ENCODE assay signal across 1 cellular context in the genomic region with DNA sequence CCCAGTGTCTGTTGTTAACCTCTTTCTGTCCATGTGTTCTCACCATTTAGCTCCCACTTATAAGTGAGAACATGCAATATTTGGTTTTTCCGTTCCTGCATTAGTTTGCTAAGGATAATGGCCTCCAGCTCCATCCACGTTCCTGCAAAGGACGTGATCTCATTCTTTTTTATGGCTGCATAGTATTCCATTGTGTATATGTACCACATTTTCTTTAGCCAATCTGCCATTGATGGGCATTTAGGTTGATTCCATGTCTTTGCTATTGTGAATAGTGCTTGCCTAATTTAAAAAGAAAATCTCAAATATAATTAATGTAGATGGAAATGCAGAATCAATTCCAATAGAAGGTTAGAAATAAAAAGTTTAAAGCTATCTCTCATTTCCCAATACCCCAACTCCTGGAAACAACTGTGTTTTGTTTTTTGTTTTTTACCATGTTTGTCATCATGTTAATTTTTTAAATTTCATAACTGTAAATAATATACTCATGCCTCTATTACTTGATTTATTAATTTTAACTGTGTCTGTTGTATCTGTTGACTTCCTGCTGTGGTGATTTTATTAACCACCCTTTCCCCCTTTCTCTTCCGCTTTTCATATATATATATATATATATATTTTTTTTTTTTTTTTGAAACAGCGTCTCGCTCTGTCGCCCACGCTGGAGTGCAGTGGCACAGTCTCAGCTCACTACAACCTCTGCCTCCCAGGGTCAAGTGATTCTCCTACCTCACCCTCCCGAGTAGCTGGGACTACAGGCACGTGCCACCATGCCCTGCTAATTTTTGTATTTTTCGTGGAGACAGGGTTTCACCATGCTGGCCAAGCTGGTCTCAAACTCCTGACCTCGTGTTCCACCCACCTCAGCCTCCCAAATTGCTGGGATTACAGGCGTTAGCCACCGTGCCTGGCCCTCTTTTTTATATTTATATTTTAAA.
A peak's percentile ranks its signal among the peaks of the same experiment; 100 is the strongest.
TF ChIP-seq lines count a peak whose summit lies in the region.

No MANE protein-coding gene starts in this region.

TF ChIP-seq in K562, 482 proteins besides CTCF, POLR2A, EP300 and RAD21:
- TF ChIP-seq, protein P1, sequence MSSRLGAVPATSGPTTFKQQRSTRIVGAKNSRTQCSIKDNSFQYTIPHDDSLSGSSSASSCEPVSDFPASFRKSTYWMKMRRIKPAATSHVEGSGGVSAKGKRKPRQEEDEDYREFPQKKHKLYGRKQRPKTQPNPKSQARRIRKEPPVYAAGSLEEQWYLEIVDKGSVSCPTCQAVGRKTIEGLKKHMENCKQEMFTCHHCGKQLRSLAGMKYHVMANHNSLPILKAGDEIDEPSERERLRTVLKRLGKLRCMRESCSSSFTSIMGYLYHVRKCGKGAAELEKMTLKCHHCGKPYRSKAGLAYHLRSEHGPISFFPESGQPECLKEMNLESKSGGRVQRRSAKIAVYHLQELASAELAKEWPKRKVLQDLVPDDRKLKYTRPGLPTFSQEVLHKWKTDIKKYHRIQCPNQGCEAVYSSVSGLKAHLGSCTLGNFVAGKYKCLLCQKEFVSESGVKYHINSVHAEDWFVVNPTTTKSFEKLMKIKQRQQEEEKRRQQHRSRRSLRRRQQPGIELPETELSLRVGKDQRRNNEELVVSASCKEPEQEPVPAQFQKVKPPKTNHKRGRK (tag; IDR thresholded peaks at IDR 0.05) = peak; percentile 19; the same call in 1 of the 2 replicates
- TF ChIP-seq RBM25 (IDR thresholded peaks at IDR 0.05; ENCODE audit: low read depth, low read length, severe bottlenecking) (peak; percentile 59), ZNF146 (CRISPR knock-in tag; IDR thresholded peaks at IDR 0.05; ENCODE audit: unreplicated experiment) (peak; percentile 100), ADNP (tag; IDR thresholded peaks at IDR 0.05) (peak; percentile 92)
- TF ChIP-seq, protein P2, sequence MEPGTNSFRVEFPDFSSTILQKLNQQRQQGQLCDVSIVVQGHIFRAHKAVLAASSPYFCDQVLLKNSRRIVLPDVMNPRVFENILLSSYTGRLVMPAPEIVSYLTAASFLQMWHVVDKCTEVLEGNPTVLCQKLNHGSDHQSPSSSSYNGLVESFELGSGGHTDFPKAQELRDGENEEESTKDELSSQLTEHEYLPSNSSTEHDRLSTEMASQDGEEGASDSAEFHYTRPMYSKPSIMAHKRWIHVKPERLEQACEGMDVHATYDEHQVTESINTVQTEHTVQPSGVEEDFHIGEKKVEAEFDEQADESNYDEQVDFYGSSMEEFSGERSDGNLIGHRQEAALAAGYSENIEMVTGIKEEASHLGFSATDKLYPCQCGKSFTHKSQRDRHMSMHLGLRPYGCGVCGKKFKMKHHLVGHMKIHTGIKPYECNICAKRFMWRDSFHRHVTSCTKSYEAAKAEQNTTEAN (CRISPR knock-in tag; IDR thresholded peaks at IDR 0.05) = peak; percentile 56; the same call in 1 of the 2 replicates
